In genomic region chr3:30500666-30501399, GRCh38 we compare ENCODE assay signal across 14 cellular contexts.
DNase-seq lines count a peak whose midpoint lies in the region; ATAC-seq and TF ChIP-seq lines count a peak whose summit lies in the region.
"Had no signal": no experiment of that assay in that cellular context is flagged by ENCODE, and none has a peak within 500 bp of the region (broad histone marks: within the 10 kb centered on the region; RNA-seq: fewer than 3 reads in every experiment).

No MANE protein-coding gene starts in this region.

- peaks cover 43% of the 10 kb centered on the region for H3K4me1 Mint-ChIP-seq in activated naive CD4-positive, alpha-beta T cell treated with anti-CD3 and anti-CD28 coated beads for 36 hours (ENCODE audit: low read depth)
- H3K4me1 Mint-ChIP-seq in stimulated activated naive CD8-positive, alpha-beta T cell treated with anti-CD3 and anti-CD28 coated beads, Interleukin-15, amount 100 ng/mL, for 72 hours: peaks cover 50% of the 10 kb centered on the region

- H3K27me3 Mint-ChIP-seq in activated naive CD4-positive, alpha-beta T cell treated with anti-CD3 and anti-CD28 coated beads for 36 hours (ENCODE audit: low read depth): no peaks in the 10 kb centered on the region
- H3K27me3 Mint-ChIP-seq in stimulated activated naive CD8-positive, alpha-beta T cell treated with anti-CD3 and anti-CD28 coated beads, Interleukin-15, amount 100 ng/mL, for 72 hours: no peaks in the 10 kb centered on the region

- H3K9me2 ChIP-seq in SK-N-SH: no peaks in the 10 kb centered on the region

- CTCF ChIA-PET in activated naive CD4-positive, alpha-beta T cell treated with anti-CD3 and anti-CD28 coated beads for 36 hours (lab: Charles Lee): interaction anchor here (1.5 kb wide), 1 partner anchor 184 kb away, joined by 3 read pairs; no protein-coding TSS in a partner anchor
- CTCF ChIA-PET in SK-N-SH (lab: Yijun Ruan, JAX): no interaction called here

- TF ChIP-seq CTCF in SK-N-SH (IDR thresholded peaks at IDR 0.05): no peak

- no peak overlapping the region for H2AFZ ChIP-seq in SK-N-SH (ENCODE audit: low read depth)

- no peak overlapping the region for H3K27ac ChIP-seq in SK-N-SH (ENCODE audit: low read depth in 2 of 2, low read length in 1 of 2)
- H3K27ac ChIP-seq: body of pancreas, testis, WERI-Rb-1 had no signal

- no peaks in the 10 kb centered on the region for H3K9me3 ChIP-seq in SK-N-SH
- H3K9me3 ChIP-seq: body of pancreas, mucosa of descending colon, testis had no signal

- DNase-seq in activated naive CD4-positive, alpha-beta T cell treated with anti-CD3 and anti-CD28 coated beads for 36 hours: peak; percentile 21
- no peak for DNase-seq in activated naive CD4-positive, alpha-beta T cell (lab: John Stamatoyannopoulos, UW)
- peak in 1 of 2 donors; percentile 28 for DNase-seq in stimulated activated naive CD8-positive, alpha-beta T cell treated with anti-CD3 and anti-CD28 coated beads, Interleukin-15, amount 100 ng/mL, for 72 hours
- DNase-seq in left ventricle myocardium superior: no peak
- DNase-seq in SK-N-SH: no peak
- DNase-seq in nucleus accumbens (lab: John Stamatoyannopoulos, UW): no peak
- DNase-seq: body of pancreas; mucosa of descending colon; NK-92 treated with Interleukin-12 subunit alpha and Interleukin-12 subunit beta, amount 100 ng/mL, for 24 hours; stimulated activated CD4-positive, alpha-beta T cell treated with anti-CD3 and anti-CD28 coated beads, Interleukin-12 subunit alpha, Interleukin-12 subunit beta, amount 100 ng/mL, for 4 hours; testis; WERI-Rb-1 had no signal

- no peak overlapping the region for H3K4me3 ChIP-seq in SK-N-SH (ENCODE audit: low read depth in 2 of 2, low read length in 1 of 2)
- H3K4me3 ChIP-seq: body of pancreas, mucosa of descending colon, testis had no signal

- POLR2A ChIA-PET in SK-N-SH (lab: Yijun Ruan, JAX): no interaction called here

- H4K20me1 ChIP-seq in SK-N-SH (ENCODE audit: insufficient read depth): no peaks in the 10 kb centered on the region

- 94% methylated on average over 7 of the region's 7 CpGs for WGBS in SK-N-SH (ENCODE audit: low lambda C conversion rate)

- H3K4me3 Mint-ChIP-seq in activated naive CD4-positive, alpha-beta T cell treated with anti-CD3 and anti-CD28 coated beads for 36 hours: no peak overlapping the region
- H3K4me3 Mint-ChIP-seq in stimulated activated naive CD8-positive, alpha-beta T cell treated with anti-CD3 and anti-CD28 coated beads, Interleukin-15, amount 100 ng/mL, for 72 hours: peak overlapping the region in 1 of 2 donors; percentile 53

- ATAC-seq in GM21786 (IDR thresholded peaks at IDR 0.05; ENCODE audit: unreplicated experiment) (peak; percentile 93), HG03378 (IDR thresholded peaks at IDR 0.05; ENCODE audit: unreplicated experiment) (peak; percentile 99), left ventricle myocardium superior (no peak)
- ATAC-seq in stimulated activated naive CD8-positive, alpha-beta T cell treated with anti-CD3 and anti-CD28 coated beads, Interleukin-15, amount 100 ng/mL, for 72 hours: peak; percentile 87
- ATAC-seq: body of pancreas, mucosa of descending colon had no signal

- no peak overlapping the region for H3K4me2 ChIP-seq in SK-N-SH

- H3F3A ChIP-seq in SK-N-SH (replicated peaks; ENCODE audit: insufficient read depth): peaks cover 14% of the 10 kb centered on the region

- H3K36me3 ChIP-seq in SK-N-SH (replicated peaks in 1 of 2; ENCODE audit: control insufficient read depth in 1 of 2, insufficient read depth in 2 of 2, low read length in 1 of 2): no peaks in the 10 kb centered on the region
- H3K36me3 ChIP-seq: WERI-Rb-1 had no signal

- H3K27me3 ChIP-seq in SK-N-SH (ENCODE audit: insufficient read depth): no peaks in the 10 kb centered on the region
- H3K27me3 ChIP-seq: body of pancreas, testis had no signal

- no peaks in the 10 kb centered on the region for H3K36me3 Mint-ChIP-seq in activated naive CD4-positive, alpha-beta T cell treated with anti-CD3 and anti-CD28 coated beads for 36 hours (ENCODE audit: low read depth)

- intact Hi-C loops in activated naive CD4-positive, alpha-beta T cell treated with anti-CD3 and anti-CD28 coated beads for 36 hours (cut with micrococcal nuclease): no loop called here
- intact Hi-C loops in left ventricle myocardium superior (cut with micrococcal nuclease): no loop called here

- TF ChIP-seq EP300 in SK-N-SH (IDR thresholded peaks at IDR 0.05; ENCODE audit: borderline replicate concordance in 1 of 2, low read depth in 1 of 2, low read length in 1 of 2): no peak

- H3K27ac Mint-ChIP-seq in activated naive CD4-positive, alpha-beta T cell treated with anti-CD3 and anti-CD28 coated beads for 36 hours: peak overlapping the region; percentile 17
- H3K27ac Mint-ChIP-seq in stimulated activated naive CD8-positive, alpha-beta T cell treated with anti-CD3 and anti-CD28 coated beads, Interleukin-15, amount 100 ng/mL, for 72 hours: peak overlapping the region in 1 of 2 donors; percentile 1

- no peak for TF ChIP-seq RAD21 in SK-N-SH (IDR thresholded peaks at IDR 0.05; ENCODE audit: low read length)

- no peaks in the 10 kb centered on the region for H3K79me2 ChIP-seq in SK-N-SH (ENCODE audit: insufficient read depth)

- H3K9me3 Mint-ChIP-seq in activated naive CD4-positive, alpha-beta T cell treated with anti-CD3 and anti-CD28 coated beads for 36 hours: no peaks in the 10 kb centered on the region
- H3K9me3 Mint-ChIP-seq in stimulated activated naive CD8-positive, alpha-beta T cell treated with anti-CD3 and anti-CD28 coated beads, Interleukin-15, amount 100 ng/mL, for 72 hours: peaks cover 0 to 1% of the 10 kb centered on the region in 2 donors

- H3K9ac ChIP-seq in SK-N-SH: no peak overlapping the region

- peaks cover 0 to 2% of the 10 kb centered on the region in 2 experiments; a peak in 3 of 4 replicates for H3K4me1 ChIP-seq in SK-N-SH (ENCODE audit: control insufficient read depth in 1 of 2, insufficient read depth in 2 of 2, low read depth in 1 of 2, low read length in 1 of 2)
- H3K4me1 ChIP-seq: body of pancreas had no signal

TF ChIP-seq in SK-N-SH, 30 proteins besides CTCF, POLR2A, EP300 and RAD21:
- TF ChIP-seq NRF1 (IDR thresholded peaks at IDR 0.05; ENCODE audit: low read depth, low read length) (no peak), MEF2A (IDR thresholded peaks at IDR 0.05; ENCODE audit: borderline replicate concordance, low read depth) (no peak), GATA2 (CRISPR knock-in tag; IDR thresholded peaks at IDR 0.05) (no peak), FOXM1 (IDR thresholded peaks at IDR 0.05; ENCODE audit: low read depth) (no peak), SMC3 (IDR thresholded peaks at IDR 0.05; ENCODE audit: low read depth, low read length) (no peak), RFX5 (IDR thresholded peaks at IDR 0.05; ENCODE audit: low read length) (no peak), ZBTB33 (IDR thresholded peaks at IDR 0.05; ENCODE audit: borderline replicate concordance, low read depth) (no peak)
- TF ChIP-seq, protein P1, sequence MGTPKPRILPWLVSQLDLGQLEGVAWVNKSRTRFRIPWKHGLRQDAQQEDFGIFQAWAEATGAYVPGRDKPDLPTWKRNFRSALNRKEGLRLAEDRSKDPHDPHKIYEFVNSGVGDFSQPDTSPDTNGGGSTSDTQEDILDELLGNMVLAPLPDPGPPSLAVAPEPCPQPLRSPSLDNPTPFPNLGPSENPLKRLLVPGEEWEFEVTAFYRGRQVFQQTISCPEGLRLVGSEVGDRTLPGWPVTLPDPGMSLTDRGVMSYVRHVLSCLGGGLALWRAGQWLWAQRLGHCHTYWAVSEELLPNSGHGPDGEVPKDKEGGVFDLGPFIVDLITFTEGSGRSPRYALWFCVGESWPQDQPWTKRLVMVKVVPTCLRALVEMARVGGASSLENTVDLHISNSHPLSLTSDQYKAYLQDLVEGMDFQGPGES (IDR thresholded peaks at IDR 0.05; ENCODE audit: low read depth, low read length): no peak
